In genomic region chr10:28120795-28121194, GRCh38 we compare ENCODE assay signal across 16 cellular contexts.
"Had no signal": no experiment of that assay in that cellular context is flagged by ENCODE, and none has a peak within 500 bp of the region (broad histone marks: within the 10 kb centered on the region; RNA-seq: fewer than 3 reads in every experiment).

No MANE protein-coding gene starts in this region.

- H3K27ac ChIP-seq: heart right ventricle, left lung, tibial nerve, vagina had no signal

- H3K27ac Mint-ChIP-seq: activated CD4-positive, alpha-beta memory T cell treated with anti-CD3 and anti-CD28 coated beads, Interleukin-2, amount 10 ng/mL, durations not matched to agents 7 days and 5 days; activated naive CD4-positive, alpha-beta T cell treated with anti-CD3 and anti-CD28 coated beads, Interleukin-2, amount 50 U/mL, for 24 hours; activated T-helper 2 cell treated with anti-CD3 and anti-CD28 coated beads, Interferon-gamma antibody, Interleukin-2, Interleukin-4, amounts not matched to agents 10 μg/mL and 5 μg/mL and 100 μg/mL, durations not matched to agents 14 hours and 24 hours and 36 hours; memory B cell had no signal

- H3K4me3 ChIP-seq: heart right ventricle, left lung, pancreas, tibial nerve, vagina had no signal

- DNase-seq: activated CD4-positive, alpha-beta memory T cell treated with anti-CD3 and anti-CD28 coated beads, Interleukin-2, amount 10 ng/mL, durations not matched to agents 7 days and 5 days; amygdala; foreskin melanocyte; heart right ventricle; left lung; stimulated activated CD4-positive, alpha-beta T cell treated with anti-CD3 and anti-CD28 coated beads, Interleukin-15, amount 100 ng/mL, for 24 hours; T-helper 9 cell had no signal

- FAIRE-seq: bronchial epithelial cell, islet of Langerhans, pancreas had no signal

- H3K4me1 ChIP-seq: heart right ventricle had no signal

- H3K4me3 Mint-ChIP-seq: activated CD4-positive, alpha-beta memory T cell treated with anti-CD3 and anti-CD28 coated beads, Interleukin-2, amount 10 ng/mL, durations not matched to agents 7 days and 5 days; activated naive CD4-positive, alpha-beta T cell treated with anti-CD3 and anti-CD28 coated beads, Interleukin-2, amount 50 U/mL, for 24 hours; memory B cell; neural crest cell had no signal

- H3K9me3 Mint-ChIP-seq: activated CD4-positive, alpha-beta memory T cell treated with anti-CD3 and anti-CD28 coated beads, Interleukin-2, amount 10 ng/mL, durations not matched to agents 7 days and 5 days; activated naive CD4-positive, alpha-beta T cell treated with anti-CD3 and anti-CD28 coated beads, Interleukin-2, amount 50 U/mL, for 24 hours; activated T-helper 2 cell treated with anti-CD3 and anti-CD28 coated beads, Interferon-gamma antibody, Interleukin-2, Interleukin-4, amounts not matched to agents 10 μg/mL and 5 μg/mL and 100 μg/mL, durations not matched to agents 14 hours and 24 hours and 36 hours; memory B cell; neural crest cell had no signal

- H3K36me3 ChIP-seq: pancreas, tibial nerve, vagina had no signal

- H3K27me3 Mint-ChIP-seq: activated CD4-positive, alpha-beta memory T cell treated with anti-CD3 and anti-CD28 coated beads, Interleukin-2, amount 10 ng/mL, durations not matched to agents 7 days and 5 days; activated naive CD4-positive, alpha-beta T cell treated with anti-CD3 and anti-CD28 coated beads, Interleukin-2, amount 50 U/mL, for 24 hours; memory B cell had no signal

- H3K4me1 Mint-ChIP-seq: memory B cell had no signal

- H3K9me3 ChIP-seq: heart right ventricle, left lung, pancreas, tibial nerve, vagina had no signal

- ATAC-seq: heart right ventricle, left lung had no signal

- H3K27me3 ChIP-seq: heart right ventricle, left lung, pancreas, tibial nerve, vagina had no signal
